Comparison of ENCODE assay signal across 20 cellular contexts in genomic region chr20:4084096-4084495, GRCh38.
DNase-seq lines count a peak whose midpoint lies in the region; ATAC-seq and TF ChIP-seq lines count a peak whose summit lies in the region.
"Had no signal": no experiment of that assay in that cellular context is flagged by ENCODE, and none has a peak within 500 bp of the region (broad histone marks: within the 10 kb centered on the region; RNA-seq: fewer than 3 reads in every experiment).

No MANE protein-coding gene starts in this region.

- peaks cover 13 to 40% of the 10 kb centered on the region in 2 donors for H3K4me1 ChIP-seq in ascending aorta
- peaks cover 77 to 80% of the 10 kb centered on the region in 2 experiments for H3K4me1 ChIP-seq in neutrophil (ENCODE audit: control insufficient read depth in 1 of 2, insufficient read depth in 1 of 2, low read depth in 1 of 2, low read length in 1 of 2)

- peaks cover 46% of the 10 kb centered on the region for H3K4me1 Mint-ChIP-seq in activated CD4-positive, alpha-beta memory T cell treated with anti-CD3 and anti-CD28 coated beads, Interleukin-2, amount 10 ng/mL, durations not matched to agents 7 days and 5 days
- H3K4me1 Mint-ChIP-seq in activated CD4-positive, alpha-beta memory T cell treated with anti-CD3 and anti-CD28 coated beads for 36 hours (ENCODE audit: low read depth), result peaks cover 37% of the 10 kb centered on the region

- H3K27me3 Mint-ChIP-seq in activated CD4-positive, alpha-beta memory T cell treated with anti-CD3 and anti-CD28 coated beads, Interleukin-2, amount 10 ng/mL, durations not matched to agents 7 days and 5 days, result no peaks in the 10 kb centered on the region
- no peaks in the 10 kb centered on the region for H3K27me3 Mint-ChIP-seq in activated CD4-positive, alpha-beta memory T cell treated with anti-CD3 and anti-CD28 coated beads for 36 hours

- H3K4me3 ChIP-seq in ascending aorta (no peak overlapping the region), neutrophil (ENCODE audit: low read depth in 1 of 2, low read length in 1 of 2) (peak overlapping the region; percentile 48 to 70)
- H3K4me3 ChIP-seq: Peyer's patch, vagina had no signal

- CTCF ChIA-PET in activated CD4-positive, alpha-beta memory T cell treated with anti-CD3 and anti-CD28 coated beads, Interleukin-2, amount 10 ng/mL, durations not matched to agents 7 days and 5 days (lab: Charles Lee), result interaction anchor here (0.8 to 3.3 kb wide), 12 partner anchors 12 to 297 kb away, joined by 3 to 26 read pairs (median 6); partner anchors contain the start of genes AP5S1, CENPB and RNF24
- CTCF ChIA-PET in activated CD4-positive, alpha-beta memory T cell treated with anti-CD3 and anti-CD28 coated beads for 36 hours (lab: Charles Lee), result interaction anchor here (0.9 to 3.9 kb wide), 15 partner anchors 10 to 407 kb away, joined by 3 to 22 read pairs (median 5); partner anchors contain the start of genes AP5S1 and CENPB

- no peak for DNase-seq in activated CD4-positive, alpha-beta memory T cell treated with anti-CD3 and anti-CD28 coated beads, Interleukin-2, amount 10 ng/mL, durations not matched to agents 7 days and 5 days
- DNase-seq in activated CD4-positive, alpha-beta memory T cell treated with anti-CD3 and anti-CD28 coated beads for 36 hours, result no peak
- peak; percentile 1 for DNase-seq in H4 (ENCODE audit: low spot score)
- peak in 1 of 2 donors; percentile 52 for DNase-seq in ascending aorta (ENCODE audit: low spot score in 2 of 2)
- DNase-seq in NCI-H510A treated with DMSO at 0.1 percent for 48 hours (lab: John Stamatoyannopoulos, UW), result no peak
- no peak for DNase-seq in HUDEP-2 (lab: John Stamatoyannopoulos, UW; ENCODE audit: unreplicated experiment in 76 of 76)
- DNase-seq: activated CD4-positive, CD25-positive, alpha-beta regulatory T cell; amniotic stem cell; cerebellar nuclear complex; COR-L47; EL; endodermal cell; NCI-H1436; NCI-H2227 treated with DMSO at 0.1 percent for 48 hours; retina had no signal

- H3K27ac ChIP-seq in ascending aorta (peak overlapping the region; percentile 77 to 88), neutrophil (peak overlapping the region; percentile 97)
- H3K27ac ChIP-seq: Peyer's patch had no signal

- H3K9me3 ChIP-seq in ascending aorta (peaks cover 0 to 15% of the 10 kb centered on the region in 2 donors), neutrophil (no peaks in the 10 kb centered on the region)
- H3K9me3 ChIP-seq: Peyer's patch, vagina had no signal

- H3K9me3 Mint-ChIP-seq in activated CD4-positive, alpha-beta memory T cell treated with anti-CD3 and anti-CD28 coated beads, Interleukin-2, amount 10 ng/mL, durations not matched to agents 7 days and 5 days, result peaks cover 7% of the 10 kb centered on the region
- H3K9me3 Mint-ChIP-seq in activated CD4-positive, alpha-beta memory T cell treated with anti-CD3 and anti-CD28 coated beads for 36 hours, result peaks cover 7% of the 10 kb centered on the region

- peak overlapping the region; percentile 0 for H3K4me3 Mint-ChIP-seq in activated CD4-positive, alpha-beta memory T cell treated with anti-CD3 and anti-CD28 coated beads, Interleukin-2, amount 10 ng/mL, durations not matched to agents 7 days and 5 days
- H3K4me3 Mint-ChIP-seq in activated CD4-positive, alpha-beta memory T cell treated with anti-CD3 and anti-CD28 coated beads for 36 hours, result no peak overlapping the region
- H3K4me3 Mint-ChIP-seq: endodermal cell had no signal

- peaks cover 10% of the 10 kb centered on the region for H3K36me3 Mint-ChIP-seq in activated CD4-positive, alpha-beta memory T cell treated with anti-CD3 and anti-CD28 coated beads, Interleukin-2, amount 10 ng/mL, durations not matched to agents 7 days and 5 days (ENCODE audit: low read depth)
- peaks cover 6% of the 10 kb centered on the region for H3K36me3 Mint-ChIP-seq in activated CD4-positive, alpha-beta memory T cell treated with anti-CD3 and anti-CD28 coated beads for 36 hours

- TF ChIP-seq CTCF in ascending aorta (IDR thresholded peaks at IDR 0.05) (no peak), neutrophil (IDR thresholded peaks at IDR 0.05) (no peak)

- no peaks in the 10 kb centered on the region for H3K27me3 ChIP-seq in ascending aorta
- H3K27me3 ChIP-seq in neutrophil, result no peaks in the 10 kb centered on the region
- H3K27me3 ChIP-seq: Peyer's patch, vagina had no signal

- intact Hi-C loops in activated CD4-positive, alpha-beta memory T cell treated with anti-CD3 and anti-CD28 coated beads for 36 hours (cut with micrococcal nuclease), result loop anchor here (5.0 to 10.0 kb wide), 4 partner anchors 177 to 407 kb away; partner anchors contain the start of genes CENPB, PANK2 and SPEF1
- intact Hi-C loops in ascending aorta (cut with DNase I), result loop anchor here (10.0 kb wide), 1 partner anchor 399 kb away; the partner anchor contains the start of gene ADAM33

- POLR2A ChIA-PET in activated CD4-positive, alpha-beta memory T cell treated with anti-CD3 and anti-CD28 coated beads, Interleukin-2, amount 10 ng/mL, durations not matched to agents 7 days and 5 days (lab: Charles Lee), result interaction anchor here (0.7 to 4.6 kb wide), 6 partner anchors 13 to 316 kb away, joined by 3 to 32 read pairs (median 4); partner anchors contain the start of genes ADISSP and PANK2
- POLR2A ChIA-PET in activated CD4-positive, alpha-beta memory T cell treated with anti-CD3 and anti-CD28 coated beads for 36 hours (lab: Charles Lee), result interaction anchor here (1.3 kb wide), 1 partner anchor 316 kb away, joined by 5 read pairs; the partner anchor contains the start of gene ADISSP

- H3K36me3 ChIP-seq in ascending aorta (no peaks in the 10 kb centered on the region), neutrophil (no peaks in the 10 kb centered on the region)
- H3K36me3 ChIP-seq: Peyer's patch, vagina had no signal

- no peak for ATAC-seq in esophagus mucosa
- ATAC-seq: HCT116 had no signal

- peak overlapping the region; percentile 88 for H3K27ac Mint-ChIP-seq in activated CD4-positive, alpha-beta memory T cell treated with anti-CD3 and anti-CD28 coated beads, Interleukin-2, amount 10 ng/mL, durations not matched to agents 7 days and 5 days
- H3K27ac Mint-ChIP-seq in activated CD4-positive, alpha-beta memory T cell treated with anti-CD3 and anti-CD28 coated beads for 36 hours, result no peak overlapping the region
- H3K27ac Mint-ChIP-seq: endodermal cell had no signal

Comparison
In these comparisons a context has a peak if more than half of its experiments do, and no peak if none do; other contexts are left out.
1. H3K4me3 ChIP-seq: peak in neutrophil (2 of 2); none in ascending aorta (0 of 2).